Comparison of ENCODE assay signal across 2 cellular contexts in genomic region chr6:89048286-89048923, GRCh38.
TF ChIP-seq lines count a peak whose summit lies in the region.

No MANE protein-coding gene starts in this region.

TF ChIP-seq in GM23338, 12 proteins besides CTCF, POLR2A, EP300 and RAD21:
- TF ChIP-seq REST (IDR thresholded peaks at IDR 0.05; ENCODE audit: unreplicated experiment), result no peak
- TF ChIP-seq, protein P1, sequence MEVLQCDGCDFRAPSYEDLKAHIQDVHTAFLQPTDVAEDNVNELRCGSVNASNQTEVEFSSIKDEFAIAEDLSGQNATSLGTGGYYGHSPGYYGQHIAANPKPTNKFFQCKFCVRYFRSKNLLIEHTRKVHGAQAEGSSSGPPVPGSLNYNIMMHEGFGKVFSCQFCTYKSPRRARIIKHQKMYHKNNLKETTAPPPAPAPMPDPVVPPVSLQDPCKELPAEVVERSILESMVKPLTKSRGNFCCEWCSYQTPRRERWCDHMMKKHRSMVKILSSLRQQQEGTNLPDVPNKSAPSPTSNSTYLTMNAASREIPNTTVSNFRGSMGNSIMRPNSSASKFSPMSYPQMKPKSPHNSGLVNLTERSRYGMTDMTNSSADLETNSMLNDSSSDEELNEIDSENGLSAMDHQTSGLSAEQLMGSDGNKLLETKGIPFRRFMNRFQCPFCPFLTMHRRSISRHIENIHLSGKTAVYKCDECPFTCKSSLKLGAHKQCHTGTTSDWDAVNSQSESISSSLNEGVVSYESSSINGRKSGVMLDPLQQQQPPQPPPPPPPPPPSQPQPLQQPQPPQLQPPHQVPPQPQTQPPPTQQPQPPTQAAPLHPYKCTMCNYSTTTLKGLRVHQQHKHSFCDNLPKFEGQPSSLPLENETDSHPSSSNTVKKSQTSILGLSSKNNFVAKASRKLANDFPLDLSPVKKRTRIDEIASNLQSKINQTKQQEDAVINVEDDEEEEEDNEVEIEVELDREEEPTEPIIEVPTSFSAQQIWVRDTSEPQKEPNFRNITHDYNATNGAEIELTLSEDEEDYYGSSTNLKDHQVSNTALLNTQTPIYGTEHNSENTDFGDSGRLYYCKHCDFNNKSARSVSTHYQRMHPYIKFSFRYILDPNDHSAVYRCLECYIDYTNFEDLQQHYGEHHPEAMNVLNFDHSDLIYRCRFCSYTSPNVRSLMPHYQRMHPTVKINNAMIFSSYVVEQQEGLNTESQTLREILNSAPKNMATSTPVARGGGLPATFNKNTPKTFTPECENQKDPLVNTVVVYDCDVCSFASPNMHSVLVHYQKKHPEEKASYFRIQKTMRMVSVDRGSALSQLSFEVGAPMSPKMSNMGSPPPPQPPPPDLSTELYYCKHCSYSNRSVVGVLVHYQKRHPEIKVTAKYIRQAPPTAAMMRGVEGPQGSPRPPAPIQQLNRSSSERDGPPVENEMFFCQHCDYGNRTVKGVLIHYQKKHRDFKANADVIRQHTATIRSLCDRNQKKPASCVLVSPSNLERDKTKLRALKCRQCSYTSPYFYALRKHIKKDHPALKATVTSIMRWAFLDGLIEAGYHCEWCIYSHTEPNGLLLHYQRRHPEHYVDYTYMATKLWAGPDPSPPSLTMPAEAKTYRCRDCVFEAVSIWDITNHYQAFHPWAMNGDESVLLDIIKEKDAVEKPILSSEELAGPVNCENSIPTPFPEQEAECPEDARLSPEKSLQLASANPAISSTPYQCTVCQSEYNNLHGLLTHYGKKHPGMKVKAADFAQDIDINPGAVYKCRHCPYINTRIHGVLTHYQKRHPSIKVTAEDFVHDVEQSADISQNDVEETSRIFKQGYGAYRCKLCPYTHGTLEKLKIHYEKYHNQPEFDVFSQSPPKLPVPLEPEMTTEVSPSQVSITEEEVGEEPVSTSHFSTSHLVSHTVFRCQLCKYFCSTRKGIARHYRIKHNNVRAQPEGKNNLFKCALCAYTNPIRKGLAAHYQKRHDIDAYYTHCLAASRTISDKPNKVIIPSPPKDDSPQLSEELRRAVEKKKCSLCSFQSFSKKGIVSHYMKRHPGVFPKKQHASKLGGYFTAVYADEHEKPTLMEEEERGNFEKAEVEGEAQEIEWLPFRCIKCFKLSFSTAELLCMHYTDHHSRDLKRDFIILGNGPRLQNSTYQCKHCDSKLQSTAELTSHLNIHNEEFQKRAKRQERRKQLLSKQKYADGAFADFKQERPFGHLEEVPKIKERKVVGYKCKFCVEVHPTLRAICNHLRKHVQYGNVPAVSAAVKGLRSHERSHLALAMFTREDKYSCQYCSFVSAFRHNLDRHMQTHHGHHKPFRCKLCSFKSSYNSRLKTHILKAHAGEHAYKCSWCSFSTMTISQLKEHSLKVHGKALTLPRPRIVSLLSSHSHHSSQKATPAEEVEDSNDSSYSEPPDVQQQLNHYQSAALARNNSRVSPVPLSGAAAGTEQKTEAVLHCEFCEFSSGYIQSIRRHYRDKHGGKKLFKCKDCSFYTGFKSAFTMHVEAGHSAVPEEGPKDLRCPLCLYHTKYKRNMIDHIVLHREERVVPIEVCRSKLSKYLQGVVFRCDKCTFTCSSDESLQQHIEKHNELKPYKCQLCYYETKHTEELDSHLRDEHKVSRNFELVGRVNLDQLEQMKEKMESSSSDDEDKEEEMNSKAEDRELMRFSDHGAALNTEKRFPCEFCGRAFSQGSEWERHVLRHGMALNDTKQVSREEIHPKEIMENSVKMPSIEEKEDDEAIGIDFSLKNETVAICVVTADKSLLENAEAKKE (CRISPR knock-in tag; IDR thresholded peaks at IDR 0.05), result peak; percentile 74; the same call in 1 of the 2 replicates

TF ChIP-seq in SK-N-SH, 30 proteins besides CTCF, POLR2A, EP300 and RAD21 (continued from another document):
- TF ChIP-seq USF1 (IDR thresholded peaks at IDR 0.05; ENCODE audit: borderline replicate concordance, low read depth) (no peak), TCF12 (IDR thresholded peaks at IDR 0.05) (no peak; the same call in 1 of the 2 replicates), GATA2 (CRISPR knock-in tag; IDR thresholded peaks at IDR 0.05) (no peak)
